ENCODE assay signal across 20 cellular contexts in genomic region chr3:100084100-100084806, GRCh38.
A peak's percentile ranks its signal among the peaks of the same experiment; 100 is the strongest.
DNase-seq lines count a peak whose midpoint lies in the region; ATAC-seq and TF ChIP-seq lines count a peak whose summit lies in the region.
"Had no signal": no experiment of that assay in that cellular context is flagged by ENCODE, and none has a peak within 500 bp of the region (broad histone marks: within the 10 kb centered on the region; RNA-seq: fewer than 3 reads in every experiment).

No MANE protein-coding gene starts in this region.

- ATAC-seq in memory B cell (ENCODE audit: low read depth), result peak; percentile 72
- ATAC-seq: activated CD8-positive, alpha-beta T cell treated with anti-CD3 and anti-CD28 coated beads, Interleukin-2, amount 10 ng/mL, durations not matched to agents 7 days and 5 days; HCT116 had no signal

- no peak overlapping the region for H3K4me3 ChIP-seq in tibial artery
- H3K4me3 ChIP-seq: Peyer's patch, right atrium auricular region had no signal

- peak overlapping the region; percentile 62 to 68 for H3K27ac ChIP-seq in tibial artery
- H3K27ac ChIP-seq: brain microvascular endothelial cell, Peyer's patch, right atrium auricular region had no signal

- H3K4me1 Mint-ChIP-seq in memory B cell, result peaks cover 11% of the 10 kb centered on the region

- H3K27me3 Mint-ChIP-seq in memory B cell, result no peaks in the 10 kb centered on the region
- H3K27me3 Mint-ChIP-seq: CD4-positive, alpha-beta memory T cell; IgD-negative memory B cell had no signal

- TF ChIP-seq CTCF in tibial artery (IDR thresholded peaks at IDR 0.05), result no peak

- no peak overlapping the region for H3K27ac Mint-ChIP-seq in memory B cell
- H3K27ac Mint-ChIP-seq: activated CD8-positive, alpha-beta T cell treated with anti-CD3 and anti-CD28 coated beads, Interleukin-2, amount 10 ng/mL, durations not matched to agents 7 days and 5 days; CD4-positive, alpha-beta memory T cell; IgD-negative memory B cell had no signal

- no peaks in the 10 kb centered on the region for H3K36me3 ChIP-seq in tibial artery
- H3K36me3 ChIP-seq: brain microvascular endothelial cell, Peyer's patch, right atrium auricular region had no signal

- H3K9me3 ChIP-seq in tibial artery, result no peaks in the 10 kb centered on the region
- H3K9me3 ChIP-seq: Peyer's patch, right atrium auricular region had no signal

- no peaks in the 10 kb centered on the region for H3K9me3 Mint-ChIP-seq in memory B cell
- H3K9me3 Mint-ChIP-seq: CD4-positive, alpha-beta memory T cell; IgD-negative memory B cell; T-helper 2 cell treated with Interferon-gamma antibody and Interleukin-4, amounts not matched to agents 5 μg/mL and 100 μg/mL, for 36 hours had no signal

- H3K4me3 Mint-ChIP-seq in memory B cell, result no peak overlapping the region
- H3K4me3 Mint-ChIP-seq: activated CD8-positive, alpha-beta T cell treated with anti-CD3 and anti-CD28 coated beads, Interleukin-2, amount 10 ng/mL, durations not matched to agents 7 days and 5 days; CD4-positive, alpha-beta memory T cell; IgD-negative memory B cell; T-helper 2 cell treated with Interferon-gamma antibody and Interleukin-4, amounts not matched to agents 5 μg/mL and 100 μg/mL, for 36 hours had no signal

- peaks cover 0 to 77% (median 21%) of the 10 kb centered on the region in 4 donors for H3K4me1 ChIP-seq in tibial artery
- H3K4me1 ChIP-seq: Peyer's patch had no signal

- H3K36me3 Mint-ChIP-seq in memory B cell, result no peaks in the 10 kb centered on the region
- H3K36me3 Mint-ChIP-seq: CD4-positive, alpha-beta memory T cell had no signal

- DNase-seq in Kasumi-1 (lab: John Stamatoyannopoulos, UW) (peak; percentile 78 to 87), SKM-1 (lab: John Stamatoyannopoulos, UW; ENCODE audit: unreplicated experiment) (peak; percentile 72), memory B cell (ENCODE audit: low spot score in 2 of 2) (no peak), tibial artery (no peak), activated T-cell treated with anti-CD3 and anti-CD28 coated beads for 4 hours (no peak)
- DNase-seq in activated CD4-positive, alpha-beta T cell treated with anti-CD3 and anti-CD28 coated beads, Interleukin-2, amount 50 U/mL, for 48 hours, result no peak
- DNase-seq in activated CD4-positive, CD25-positive, alpha-beta regulatory T cell (lab: John Stamatoyannopoulos, UW), result no peak
- DNase-seq: activated CD8-positive, alpha-beta T cell treated with anti-CD3 and anti-CD28 coated beads, Interleukin-2, amount 10 ng/mL, durations not matched to agents 7 days and 5 days; activated T-cell treated with anti-CD3 and anti-CD28 coated beads, Interleukin-2, amount 50 U/mL, for 1 hour; brain microvascular endothelial cell; CD4-positive, alpha-beta memory T cell; mammary epithelial cell; NCI-H2029 treated with DMSO at 0.1 percent for 48 hours; NCI-H345; NCI-H774; Peyer's patch had no signal

- intact Hi-C loops in tibial artery (cut with DNase I; ENCODE audit: low total_unique reads), result no loop called here

- no peaks in the 10 kb centered on the region for H3K27me3 ChIP-seq in tibial artery
- H3K27me3 ChIP-seq: brain microvascular endothelial cell, Peyer's patch, right atrium auricular region had no signal

Comparison
In these comparisons a context has a peak if more than half of its experiments do, and no peak if none do; other contexts are left out.
1. DNase-seq: peak in Kasumi-1 (2 of 2) and SKM-1 (single experiment); none in memory B cell (0 of 2), tibial artery (0 of 2), activated CD4-positive, alpha-beta T cell treated with anti-CD3 and anti-CD28 coated beads, Interleukin-2, amount 50 U/mL, for 48 hours (0 of 2), activated CD4-positive, CD25-positive, alpha-beta regulatory T cell (0 of 4) and activated T-cell treated with anti-CD3 and anti-CD28 coated beads for 4 hours (single experiment).